Comparison of ENCODE assay signal across 3 cellular contexts in the genomic region with DNA sequence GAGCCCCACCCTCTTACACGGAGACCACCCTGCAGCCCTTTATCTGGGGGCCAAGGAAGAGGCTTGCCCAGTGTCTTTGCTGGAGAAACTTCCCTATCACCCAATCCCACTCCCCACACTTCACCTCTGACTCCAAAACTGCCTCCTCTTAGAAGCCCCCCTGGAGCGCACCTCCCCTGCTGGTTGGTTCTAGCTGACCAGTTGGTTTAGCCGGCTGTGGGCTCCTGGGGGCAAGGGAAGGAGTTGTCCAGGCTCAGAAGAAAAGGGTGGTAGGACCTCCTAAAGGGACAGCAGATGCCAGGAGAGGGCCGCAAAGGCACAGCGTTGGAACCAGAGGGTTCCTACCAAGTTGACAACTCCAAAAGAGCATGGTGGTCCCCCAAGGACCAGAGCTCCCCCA.
TF ChIP-seq lines count a peak whose summit lies in the region.

No MANE protein-coding gene starts in this region.

TF ChIP-seq in SK-N-SH, 30 proteins besides CTCF, POLR2A, EP300 and RAD21:
- TF ChIP-seq, protein P1, sequence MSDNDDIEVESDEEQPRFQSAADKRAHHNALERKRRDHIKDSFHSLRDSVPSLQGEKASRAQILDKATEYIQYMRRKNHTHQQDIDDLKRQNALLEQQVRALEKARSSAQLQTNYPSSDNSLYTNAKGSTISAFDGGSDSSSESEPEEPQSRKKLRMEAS (IDR thresholded peaks at IDR 0.05; ENCODE audit: low read depth) = no peak
- TF ChIP-seq RFX5 (IDR thresholded peaks at IDR 0.05; ENCODE audit: low read length) (no peak), RXRA (IDR thresholded peaks at IDR 0.05; ENCODE audit: borderline replicate concordance, low read depth) (no peak), FOXM1 (IDR thresholded peaks at IDR 0.05; ENCODE audit: low read depth) (no peak), NFIC (IDR thresholded peaks at IDR 0.05; ENCODE audit: borderline replicate concordance) (no peak), SMC3 (IDR thresholded peaks at IDR 0.05; ENCODE audit: low read depth, low read length) (no peak), CHD2 (IDR thresholded peaks at IDR 0.05; ENCODE audit: low read length, partially characterized antibody) (no peak), MEF2A (IDR thresholded peaks at IDR 0.05; ENCODE audit: borderline replicate concordance, low read depth) (no peak)
- TF ChIP-seq, protein P2, sequence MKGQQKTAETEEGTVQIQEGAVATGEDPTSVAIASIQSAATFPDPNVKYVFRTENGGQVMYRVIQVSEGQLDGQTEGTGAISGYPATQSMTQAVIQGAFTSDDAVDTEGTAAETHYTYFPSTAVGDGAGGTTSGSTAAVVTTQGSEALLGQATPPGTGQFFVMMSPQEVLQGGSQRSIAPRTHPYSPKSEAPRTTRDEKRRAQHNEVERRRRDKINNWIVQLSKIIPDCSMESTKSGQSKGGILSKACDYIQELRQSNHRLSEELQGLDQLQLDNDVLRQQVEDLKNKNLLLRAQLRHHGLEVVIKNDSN (IDR thresholded peaks at IDR 0.05; ENCODE audit: borderline replicate concordance, low read depth) = no peak
- TF ChIP-seq, protein P3, sequence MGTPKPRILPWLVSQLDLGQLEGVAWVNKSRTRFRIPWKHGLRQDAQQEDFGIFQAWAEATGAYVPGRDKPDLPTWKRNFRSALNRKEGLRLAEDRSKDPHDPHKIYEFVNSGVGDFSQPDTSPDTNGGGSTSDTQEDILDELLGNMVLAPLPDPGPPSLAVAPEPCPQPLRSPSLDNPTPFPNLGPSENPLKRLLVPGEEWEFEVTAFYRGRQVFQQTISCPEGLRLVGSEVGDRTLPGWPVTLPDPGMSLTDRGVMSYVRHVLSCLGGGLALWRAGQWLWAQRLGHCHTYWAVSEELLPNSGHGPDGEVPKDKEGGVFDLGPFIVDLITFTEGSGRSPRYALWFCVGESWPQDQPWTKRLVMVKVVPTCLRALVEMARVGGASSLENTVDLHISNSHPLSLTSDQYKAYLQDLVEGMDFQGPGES (IDR thresholded peaks at IDR 0.05; ENCODE audit: low read depth, low read length) = no peak
- TF ChIP-seq, protein P4, sequence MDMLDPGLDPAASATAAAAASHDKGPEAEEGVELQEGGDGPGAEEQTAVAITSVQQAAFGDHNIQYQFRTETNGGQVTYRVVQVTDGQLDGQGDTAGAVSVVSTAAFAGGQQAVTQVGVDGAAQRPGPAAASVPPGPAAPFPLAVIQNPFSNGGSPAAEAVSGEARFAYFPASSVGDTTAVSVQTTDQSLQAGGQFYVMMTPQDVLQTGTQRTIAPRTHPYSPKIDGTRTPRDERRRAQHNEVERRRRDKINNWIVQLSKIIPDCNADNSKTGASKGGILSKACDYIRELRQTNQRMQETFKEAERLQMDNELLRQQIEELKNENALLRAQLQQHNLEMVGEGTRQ (IDR thresholded peaks at IDR 0.05; ENCODE audit: borderline replicate concordance, low read depth, low read length) = no peak
- TF ChIP-seq, protein P5, sequence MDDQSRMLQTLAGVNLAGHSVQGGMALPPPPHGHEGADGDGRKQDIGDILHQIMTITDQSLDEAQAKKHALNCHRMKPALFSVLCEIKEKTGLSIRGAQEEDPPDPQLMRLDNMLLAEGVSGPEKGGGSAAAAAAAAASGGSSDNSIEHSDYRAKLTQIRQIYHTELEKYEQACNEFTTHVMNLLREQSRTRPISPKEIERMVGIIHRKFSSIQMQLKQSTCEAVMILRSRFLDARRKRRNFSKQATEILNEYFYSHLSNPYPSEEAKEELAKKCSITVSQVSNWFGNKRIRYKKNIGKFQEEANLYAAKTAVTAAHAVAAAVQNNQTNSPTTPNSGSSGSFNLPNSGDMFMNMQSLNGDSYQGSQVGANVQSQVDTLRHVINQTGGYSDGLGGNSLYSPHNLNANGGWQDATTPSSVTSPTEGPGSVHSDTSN (IDR thresholded peaks at IDR 0.05) = no peak

TF ChIP-seq in SK-N-SH treated with all-trans-retinoic acid at 6 μM for 48 hours, 23 proteins besides CTCF, POLR2A, EP300 and RAD21:
- no peak for TF ChIP-seq SNAI2 (CRISPR knock-in tag; IDR thresholded peaks at IDR 0.05)
- TF ChIP-seq, protein P6, sequence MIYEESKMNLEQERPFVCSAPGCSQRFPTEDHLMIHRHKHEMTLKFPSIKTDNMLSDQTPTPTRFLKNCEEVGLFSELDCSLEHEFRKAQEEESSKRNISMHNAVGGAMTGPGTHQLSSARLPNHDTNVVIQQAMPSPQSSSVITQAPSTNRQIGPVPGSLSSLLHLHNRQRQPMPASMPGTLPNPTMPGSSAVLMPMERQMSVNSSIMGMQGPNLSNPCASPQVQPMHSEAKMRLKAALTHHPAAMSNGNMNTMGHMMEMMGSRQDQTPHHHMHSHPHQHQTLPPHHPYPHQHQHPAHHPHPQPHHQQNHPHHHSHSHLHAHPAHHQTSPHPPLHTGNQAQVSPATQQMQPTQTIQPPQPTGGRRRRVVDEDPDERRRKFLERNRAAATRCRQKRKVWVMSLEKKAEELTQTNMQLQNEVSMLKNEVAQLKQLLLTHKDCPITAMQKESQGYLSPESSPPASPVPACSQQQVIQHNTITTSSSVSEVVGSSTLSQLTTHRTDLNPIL (CRISPR knock-in tag; IDR thresholded peaks at IDR 0.05; ENCODE audit: low read depth) = no peak
- no peak for TF ChIP-seq ZNF70 (CRISPR knock-in tag; IDR thresholded peaks at IDR 0.05)
- TF ChIP-seq ZNF565 (CRISPR knock-in tag; conservative IDR thresholded peaks at IDR 0.05; ENCODE audit: low read depth) = no peak
- TF ChIP-seq ESRRG (CRISPR knock-in tag; IDR thresholded peaks at IDR 0.05) = no peak
- no peak for TF ChIP-seq RARB (CRISPR knock-in tag; IDR thresholded peaks at IDR 0.05)
- TF ChIP-seq, protein P7, sequence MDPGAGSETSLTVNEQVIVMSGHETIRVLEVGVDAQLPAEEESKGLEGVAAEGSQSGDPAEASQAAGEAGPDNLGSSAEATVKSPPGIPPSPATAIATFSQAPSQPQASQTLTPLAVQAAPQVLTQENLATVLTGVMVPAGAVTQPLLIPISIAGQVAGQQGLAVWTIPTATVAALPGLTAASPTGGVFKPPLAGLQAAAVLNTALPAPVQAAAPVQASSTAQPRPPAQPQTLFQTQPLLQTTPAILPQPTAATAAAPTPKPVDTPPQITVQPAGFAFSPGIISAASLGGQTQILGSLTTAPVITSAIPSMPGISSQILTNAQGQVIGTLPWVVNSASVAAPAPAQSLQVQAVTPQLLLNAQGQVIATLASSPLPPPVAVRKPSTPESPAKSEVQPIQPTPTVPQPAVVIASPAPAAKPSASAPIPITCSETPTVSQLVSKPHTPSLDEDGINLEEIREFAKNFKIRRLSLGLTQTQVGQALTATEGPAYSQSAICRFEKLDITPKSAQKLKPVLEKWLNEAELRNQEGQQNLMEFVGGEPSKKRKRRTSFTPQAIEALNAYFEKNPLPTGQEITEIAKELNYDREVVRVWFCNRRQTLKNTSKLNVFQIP (CRISPR knock-in tag; IDR thresholded peaks at IDR 0.05; ENCODE audit: borderline replicate concordance, low read depth) = no peak
- TF ChIP-seq ARNTL (CRISPR knock-in tag; IDR thresholded peaks at IDR 0.05; ENCODE audit: borderline replicate concordance, low read depth) = no peak
- no peak for TF ChIP-seq OSR1 (CRISPR knock-in tag; IDR thresholded peaks at IDR 0.05)
- TF ChIP-seq, protein P8, sequence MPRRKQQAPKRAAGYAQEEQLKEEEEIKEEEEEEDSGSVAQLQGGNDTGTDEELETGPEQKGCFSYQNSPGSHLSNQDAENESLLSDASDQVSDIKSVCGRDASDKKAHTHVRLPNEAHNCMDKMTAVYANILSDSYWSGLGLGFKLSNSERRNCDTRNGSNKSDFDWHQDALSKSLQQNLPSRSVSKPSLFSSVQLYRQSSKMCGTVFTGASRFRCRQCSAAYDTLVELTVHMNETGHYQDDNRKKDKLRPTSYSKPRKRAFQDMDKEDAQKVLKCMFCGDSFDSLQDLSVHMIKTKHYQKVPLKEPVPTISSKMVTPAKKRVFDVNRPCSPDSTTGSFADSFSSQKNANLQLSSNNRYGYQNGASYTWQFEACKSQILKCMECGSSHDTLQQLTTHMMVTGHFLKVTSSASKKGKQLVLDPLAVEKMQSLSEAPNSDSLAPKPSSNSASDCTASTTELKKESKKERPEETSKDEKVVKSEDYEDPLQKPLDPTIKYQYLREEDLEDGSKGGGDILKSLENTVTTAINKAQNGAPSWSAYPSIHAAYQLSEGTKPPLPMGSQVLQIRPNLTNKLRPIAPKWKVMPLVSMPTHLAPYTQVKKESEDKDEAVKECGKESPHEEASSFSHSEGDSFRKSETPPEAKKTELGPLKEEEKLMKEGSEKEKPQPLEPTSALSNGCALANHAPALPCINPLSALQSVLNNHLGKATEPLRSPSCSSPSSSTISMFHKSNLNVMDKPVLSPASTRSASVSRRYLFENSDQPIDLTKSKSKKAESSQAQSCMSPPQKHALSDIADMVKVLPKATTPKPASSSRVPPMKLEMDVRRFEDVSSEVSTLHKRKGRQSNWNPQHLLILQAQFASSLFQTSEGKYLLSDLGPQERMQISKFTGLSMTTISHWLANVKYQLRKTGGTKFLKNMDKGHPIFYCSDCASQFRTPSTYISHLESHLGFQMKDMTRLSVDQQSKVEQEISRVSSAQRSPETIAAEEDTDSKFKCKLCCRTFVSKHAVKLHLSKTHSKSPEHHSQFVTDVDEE (CRISPR knock-in tag; IDR thresholded peaks at IDR 0.05) = no peak
- TF ChIP-seq PPARA (CRISPR knock-in tag; IDR thresholded peaks at IDR 0.05; ENCODE audit: borderline replicate concordance) = no peak
- TF ChIP-seq CSDC2 (CRISPR knock-in tag; IDR thresholded peaks at IDR 0.05) = no peak
- no peak for TF ChIP-seq ZNF8 (CRISPR knock-in tag; IDR thresholded peaks at IDR 0.05)
- TF ChIP-seq TCF4 (CRISPR knock-in tag; IDR thresholded peaks at IDR 0.05; ENCODE audit: borderline replicate concordance) = no peak
- no peak for TF ChIP-seq TOX (CRISPR knock-in tag; IDR thresholded peaks at IDR 0.05; ENCODE audit: borderline replicate concordance)
- TF ChIP-seq ISL1 (CRISPR knock-in tag; IDR thresholded peaks at IDR 0.05) = no peak
- no peak for TF ChIP-seq ZC3H10 (CRISPR knock-in tag; IDR thresholded peaks at IDR 0.05)
- TF ChIP-seq BACH2 (CRISPR knock-in tag; IDR thresholded peaks at IDR 0.05; ENCODE audit: borderline replicate concordance) = no peak
- no peak for TF ChIP-seq GLIS3 (CRISPR knock-in tag; IDR thresholded peaks at IDR 0.05)

TF ChIP-seq in endothelial cell of umbilical vein, 7 proteins besides CTCF, POLR2A, EP300 and RAD21:
- TF ChIP-seq MYC (IDR thresholded peaks at IDR 0.05; ENCODE audit: low read depth, low read length) (no peak), JUN (IDR thresholded peaks at IDR 0.05; ENCODE audit: borderline replicate concordance, insufficient read depth, insufficient read length, low read depth) (no peak), POLR2AphosphoS5 (IDR thresholded peaks at IDR 0.05; ENCODE audit: insufficient read depth, low read depth, low read length) (no peak), GATA2 (IDR thresholded peaks at IDR 0.05; ENCODE audit: insufficient read depth, insufficient read length, low read depth, low read length) (no peak), FOS (IDR thresholded peaks at IDR 0.05; ENCODE audit: borderline replicate concordance, insufficient read depth, low read length) (no peak), EZH2 (IDR thresholded peaks at IDR 0.05; ENCODE audit: borderline replicate concordance, low read depth, low read length, severe bottlenecking) (no peak)
- TF ChIP-seq, protein P1 (IDR thresholded peaks at IDR 0.05; ENCODE audit: insufficient read depth, insufficient read length) = no peak
TF ChIP-seq in endothelial cell of umbilical vein: peak in this region for 0.
